In genomic region chr5:157269165-157269671, GRCh38 we compare ENCODE assay signal across 10 cellular contexts. TPM values are rescaled to one million over a fixed set of nuclear protein-coding genes. Genes with fewer than 3 reads are reported as not detected.
DNase-seq lines count a peak whose midpoint lies in the region; ATAC-seq and TF ChIP-seq lines count a peak whose summit lies in the region.
"Had no signal": no experiment of that assay in that cellular context is flagged by ENCODE, and none has a peak within 500 bp of the region (broad histone marks: within the 10 kb centered on the region; RNA-seq: fewer than 3 reads in every experiment).

No MANE protein-coding gene starts in this region.

- no peak for DNase-seq in MM.1S
- peak in 4 of 7 donors; percentile 44 to 62 (median 57) for DNase-seq in adrenal gland
- no peak for DNase-seq in naive thymus-derived CD4-positive, alpha-beta T cell
- no peak for DNase-seq in body of pancreas
- no peak for DNase-seq in DMS153 treated with DMSO at 0.1 percent for 48 hours (lab: John Stamatoyannopoulos, UW; ENCODE audit: unreplicated experiment)
- DNase-seq in erythroblast (lab: John Stamatoyannopoulos, UW) = no peak
- DNase-seq: central memory CD4-positive, alpha-beta T cell; NCI-H1048 had no signal

- no peak overlapping the region for H2AFZ ChIP-seq in MM.1S (ENCODE audit: low read length)

- H3K4me1 ChIP-seq in MM.1S (ENCODE audit: low read length) = peaks cover 68% of the 10 kb centered on the region
- peaks cover 10 to 43% of the 10 kb centered on the region in 2 donors for H3K4me1 ChIP-seq in adrenal gland (replicated peaks in 1 of 2)
- peaks cover 70 to 77% of the 10 kb centered on the region in 2 donors for H3K4me1 ChIP-seq in naive thymus-derived CD4-positive, alpha-beta T cell (ENCODE audit: control insufficient read depth in 2 of 2, insufficient read depth in 2 of 2, low read length in 2 of 2)
- H3K4me1 ChIP-seq in body of pancreas = peaks cover 16% of the 10 kb centered on the region

- WGBS in adrenal gland, 4 donors = 50 to 61% (median 53%) methylated on average over 6 of the region's 6 CpGs
- 69 to 72% methylated on average over 6 of the region's 6 CpGs for WGBS in body of pancreas, 2 donors

- H3K4me3 ChIP-seq in GM08714 (ENCODE audit: low read length) = peak overlapping the region; percentile 11; the same call in 1 of the 2 replicates
- no peak overlapping the region for H3K4me3 ChIP-seq in MM.1S (ENCODE audit: low read length)
- no peak overlapping the region for H3K4me3 ChIP-seq in adrenal gland
- H3K4me3 ChIP-seq in naive thymus-derived CD4-positive, alpha-beta T cell (ENCODE audit: low read length) = peak overlapping the region; percentile 39
- no peak overlapping the region for H3K4me3 ChIP-seq in body of pancreas

- peaks cover 71% of the 10 kb centered on the region for H3K79me2 ChIP-seq in MM.1S (ENCODE audit: low read length)

- peaks cover 65 to 88% (median 83%) of the 10 kb centered on the region in 7 donors for H3K4me1 Mint-ChIP-seq in naive thymus-derived CD4-positive, alpha-beta T cell

- peak overlapping the region; percentile 33; the same call in 1 of the 2 replicates for H3K27ac ChIP-seq in MM.1S (ENCODE audit: low read length)
- H3K27ac ChIP-seq in adrenal gland = peak overlapping the region in 3 of 5 donors; percentile 14 to 70 (median 67)
- peak overlapping the region; percentile 84 for H3K27ac ChIP-seq in naive thymus-derived CD4-positive, alpha-beta T cell (ENCODE audit: low read depth, low read length)
- H3K27ac ChIP-seq in body of pancreas = no peak overlapping the region

- peaks cover 28% of the 10 kb centered on the region for H3F3A ChIP-seq in MM.1S (ENCODE audit: insufficient read depth, low read length)

- no peaks in the 10 kb centered on the region for H3K27me3 Mint-ChIP-seq in naive thymus-derived CD4-positive, alpha-beta T cell

- peaks cover 0 to 50% (median 20%) of the 10 kb centered on the region in 5 donors for H3K36me3 Mint-ChIP-seq in naive thymus-derived CD4-positive, alpha-beta T cell

- peak overlapping the region; percentile 81 to 99 (median 91) for H3K4me3 Mint-ChIP-seq in naive thymus-derived CD4-positive, alpha-beta T cell

- H3K27me3 ChIP-seq in MM.1S (replicated peaks; ENCODE audit: insufficient read depth, low read length) (no peaks in the 10 kb centered on the region), adrenal gland (no peaks in the 10 kb centered on the region), body of pancreas (no peaks in the 10 kb centered on the region)
- H3K27me3 ChIP-seq in naive thymus-derived CD4-positive, alpha-beta T cell (ENCODE audit: control insufficient read depth in 2 of 2, insufficient read depth in 2 of 2, low read length in 2 of 2) = no peaks in the 10 kb centered on the region

- peaks cover 0 to 3% (median 0%) of the 10 kb centered on the region in 11 donors for H3K9me3 Mint-ChIP-seq in naive thymus-derived CD4-positive, alpha-beta T cell

- no peaks in the 10 kb centered on the region for H3K9me2 ChIP-seq in MM.1S (replicated peaks; ENCODE audit: insufficient read depth, low read length)

- peak overlapping the region; percentile 95 to 99 (median 98) for H3K27ac Mint-ChIP-seq in naive thymus-derived CD4-positive, alpha-beta T cell

- H3K9me3 ChIP-seq in MM.1S (replicated peaks; ENCODE audit: insufficient read depth, low read length) (no peaks in the 10 kb centered on the region), adrenal gland (replicated peaks in 1 of 3) (no peaks in the 10 kb centered on the region), body of pancreas (no peaks in the 10 kb centered on the region)
- H3K9me3 ChIP-seq in naive thymus-derived CD4-positive, alpha-beta T cell (ENCODE audit: control insufficient read depth in 2 of 3, low read length in 3 of 3) = no peaks in the 10 kb centered on the region

- H3K4me2 ChIP-seq in MM.1S (ENCODE audit: low read depth, low read length) = peak overlapping the region; percentile 32; the same call in 1 of the 2 replicates

- POLR2A ChIA-PET in naive thymus-derived CD4-positive, alpha-beta T cell (lab: Charles Lee) = interaction anchor here (0.9 to 14.7 kb wide), 13 partner anchors 8 to 126 kb away, joined by 3 to 200 read pairs (median 4); partner anchors contain the start of gene MED7

- no peak for TF ChIP-seq CTCF in MM.1S (IDR thresholded peaks at IDR 0.05; ENCODE audit: low read length)
- no peak for TF ChIP-seq CTCF in adrenal gland (IDR thresholded peaks at IDR 0.05)
- TF ChIP-seq CTCF in body of pancreas (IDR thresholded peaks at IDR 0.05) = no peak

- peak overlapping the region; percentile 14; the same call in 1 of the 2 replicates for H3K9ac ChIP-seq in MM.1S (ENCODE audit: low read length)

- no peaks in the 10 kb centered on the region for H3K36me3 ChIP-seq in MM.1S (replicated peaks; ENCODE audit: insufficient read depth, low read length)
- H3K36me3 ChIP-seq in adrenal gland (replicated peaks in 1 of 2) = no peaks in the 10 kb centered on the region
- H3K36me3 ChIP-seq in naive thymus-derived CD4-positive, alpha-beta T cell (ENCODE audit: control insufficient read depth in 2 of 3, insufficient read depth in 3 of 3, low read length in 3 of 3) = no peaks in the 10 kb centered on the region
- H3K36me3 ChIP-seq in body of pancreas (replicated peaks in 1 of 2; ENCODE audit: insufficient read depth in 1 of 2, low read depth in 2 of 2) = no peaks in the 10 kb centered on the region

- ATAC-seq in naive thymus-derived CD4-positive, alpha-beta T cell = no peak
- ATAC-seq in body of pancreas = no peak
- no peak for ATAC-seq in HG02610 (IDR thresholded peaks at IDR 0.05; ENCODE audit: unreplicated experiment)

- intact Hi-C loops in adrenal gland (cut with DNase I) = no loop called here
- intact Hi-C loops in naive thymus-derived CD4-positive, alpha-beta T cell (cut with micrococcal nuclease) = loop anchor here (2.0 to 10.0 kb wide), 3 partner anchors 14 to 1936 kb away; partner anchors contain the start of genes LSM11 (in 1 of the 2) and RNF145 (in 1 of the 2)
- intact Hi-C loops in body of pancreas (cut with DNase I) = no loop called here

- CTCF ChIA-PET in naive thymus-derived CD4-positive, alpha-beta T cell (lab: Charles Lee) = interaction anchor here (1.0 kb wide), 1 partner anchor 126 kb away, joined by 3 read pairs; the partner anchor contains the start of gene MED7

- no peaks in the 10 kb centered on the region for H4K20me1 ChIP-seq in MM.1S (ENCODE audit: insufficient read depth, low read length)

- no peak for TF ChIP-seq POLR2A in adrenal gland (IDR thresholded peaks at IDR 0.05)
- no peak for TF ChIP-seq POLR2A in body of pancreas (IDR thresholded peaks at IDR 0.05)
- TF ChIP-seq POLR2A in erythroblast (IDR thresholded peaks at IDR 0.05; ENCODE audit: low read length) = no peak

RNA-seq across cellular contexts. Expression of gene CYFIP2, which starts 3.3 kb away (rescaled TPM):
- total RNA-seq in adrenal gland = 10 to 100 TPM; 24.8 to 74.3 (median 54.8) TPM
- polyA plus RNA-seq in adrenal gland = 10 to 100 TPM; 32.6 to 63.6 (median 45.0) TPM
- 100 to 1,000 TPM; 386 to 449 (median 401) TPM for total RNA-seq in naive thymus-derived CD4-positive, alpha-beta T cell
- 100 to 1,000 TPM; 522 to 755 TPM for polyA plus RNA-seq in naive thymus-derived CD4-positive, alpha-beta T cell
- 10 to 100 TPM; 15.6 to 22.1 TPM for total RNA-seq in body of pancreas

Comparison
In these comparisons a context has a peak if more than half of its experiments do, and no peak if none do; other contexts are left out.
1. H3K4me3 ChIP-seq: peak in GM08714 (single experiment) and naive thymus-derived CD4-positive, alpha-beta T cell (single experiment); none in MM.1S (single experiment), adrenal gland (0 of 4) and body of pancreas (0 of 2).
2. DNase-seq: peak in adrenal gland (4 of 7); none in MM.1S (single experiment), naive thymus-derived CD4-positive, alpha-beta T cell (0 of 9), body of pancreas (0 of 4), DMS153 treated with DMSO at 0.1 percent for 48 hours (single experiment) and erythroblast (0 of 2).
3. H3K27ac ChIP-seq: peak in MM.1S (single experiment), adrenal gland (3 of 5) and naive thymus-derived CD4-positive, alpha-beta T cell (single experiment); none in body of pancreas (0 of 4).
4. RNA of gene CYFIP2, which starts 3.3 kb away (total RNA-seq): 386 to 449 TPM in naive thymus-derived CD4-positive, alpha-beta T cell; 24.8 to 74.3 TPM in adrenal gland and 15.6 to 22.1 TPM in body of pancreas; every median in the first group is over 4 times any median in the second.
5. intact Hi-C loops: an anchor here in naive thymus-derived CD4-positive, alpha-beta T cell (2.0 to 10.0 kb wide); none called in adrenal gland and body of pancreas.